ENCODE assay signal across 8 cellular contexts in the genomic region with DNA sequence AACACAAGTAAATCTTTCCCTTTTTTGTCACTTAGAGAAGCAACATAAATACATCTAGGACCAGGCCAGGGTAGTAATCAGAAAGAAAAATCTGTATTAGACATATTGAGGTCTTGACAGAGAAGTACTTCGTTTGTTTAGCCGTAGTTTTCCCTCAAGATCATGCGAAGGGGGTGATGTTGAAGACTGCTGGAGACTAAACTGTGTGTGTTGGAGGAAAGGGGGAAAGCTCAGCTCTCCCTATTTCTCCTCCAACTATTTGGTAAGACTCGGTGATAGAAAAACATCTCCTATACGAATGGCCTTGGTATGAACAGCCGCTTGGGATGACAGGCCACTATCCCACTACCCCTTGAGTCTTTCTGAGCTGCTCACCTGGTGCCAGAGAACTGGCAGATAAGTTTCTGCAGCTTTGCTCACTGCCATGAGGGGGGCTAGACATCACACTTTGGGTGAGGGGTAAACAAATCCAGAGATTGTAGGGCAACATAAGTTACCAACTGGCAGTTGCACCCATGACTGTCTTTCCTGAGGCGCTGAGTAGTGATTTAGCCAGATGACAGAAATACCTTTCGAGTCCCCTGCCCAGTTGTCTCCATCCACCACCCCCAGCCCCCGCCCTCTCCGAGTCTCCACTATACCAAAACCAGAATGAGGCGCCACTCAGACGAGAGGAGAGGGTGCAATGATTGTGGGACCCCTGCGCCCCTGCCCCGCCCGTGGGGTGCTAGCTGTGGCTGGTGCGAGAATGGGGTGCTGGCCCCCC. TPM values are rescaled to one million over a fixed set of nuclear protein-coding genes. Genes with fewer than 3 reads are reported as not detected.
A peak's percentile ranks its signal among the peaks of the same experiment; 100 is the strongest.
DNase-seq lines count a peak whose midpoint lies in the region; ATAC-seq and TF ChIP-seq lines count a peak whose summit lies in the region.

No MANE protein-coding gene starts in this region.

- H3K9me3 ChIP-seq in heart right ventricle (no peaks in the 10 kb centered on the region), ascending aorta (no peaks in the 10 kb centered on the region), lower lobe of right lung (no peaks in the 10 kb centered on the region)

- DNase-seq in heart right ventricle: no peak
- no peak for DNase-seq in cardiac septum (ENCODE audit: low spot score)
- peak in 1 of 2 donors; percentile 57 for DNase-seq in ascending aorta (ENCODE audit: low spot score in 2 of 2)
- no peak for DNase-seq in lower lobe of right lung
- no peak for DNase-seq in NCI-H2196 (lab: John Stamatoyannopoulos, UW; ENCODE audit: unreplicated experiment)
- no peak for DNase-seq in NCI-H1694 treated with DMSO at 0.1 percent for 48 hours (lab: John Stamatoyannopoulos, UW)

- intact Hi-C loops in heart right ventricle (cut with DNase I): loop anchor here in 7 of 10 donors (1.0 to 10.0 kb wide), 7 partner anchors 24 to 145 kb away; a partner anchor contains a TSS
- intact Hi-C loops in cardiac septum (cut with DNase I): loop anchor here (5.0 kb wide), 1 partner anchor 63 kb away; a partner anchor contains a TSS
- intact Hi-C loops in ascending aorta (cut with DNase I): loop anchor here (1.0 to 5.0 kb wide), 4 partner anchors 24 to 132 kb away; a partner anchor contains a TSS
- intact Hi-C loops in lower lobe of right lung (cut with DNase I): no loop called here

- peak overlapping the region in 9 of 10 donors; percentile 80 to 93 (median 87) for H3K27ac ChIP-seq in heart right ventricle
- H3K27ac ChIP-seq in ascending aorta: peak overlapping the region; percentile 68 to 86
- H3K27ac ChIP-seq in lower lobe of right lung: peak overlapping the region; percentile 93
- peak overlapping the region; percentile 63 for H3K27ac ChIP-seq in urinary bladder (ENCODE audit: low read depth)

- WGBS in heart right ventricle, 2 donors: 22 to 26% methylated on average over 16 of the region's 16 CpGs
- WGBS in urinary bladder: 14% methylated on average over 16 of the region's 16 CpGs

- TF ChIP-seq CTCF in heart right ventricle (IDR thresholded peaks at IDR 0.05) (no peak), ascending aorta (IDR thresholded peaks at IDR 0.05) (no peak), lower lobe of right lung (IDR thresholded peaks at IDR 0.05) (no peak)

- H3K4me1 ChIP-seq in heart right ventricle (peaks cover 4 to 50% (median 21%) of the 10 kb centered on the region in 9 donors), ascending aorta (peaks cover 0 to 20% of the 10 kb centered on the region in 2 donors), lower lobe of right lung (peaks cover 40% of the 10 kb centered on the region), urinary bladder (ENCODE audit: insufficient read depth) (no peaks in the 10 kb centered on the region)

- H3K27me3 ChIP-seq in heart right ventricle: no peaks in the 10 kb centered on the region
- no peaks in the 10 kb centered on the region for H3K27me3 ChIP-seq in ascending aorta
- no peaks in the 10 kb centered on the region for H3K27me3 ChIP-seq in lower lobe of right lung (ENCODE audit: low read depth)

- H3K4me3 ChIP-seq in heart right ventricle (peak overlapping the region; percentile 60 to 78 (median 72)), ascending aorta (peak overlapping the region; percentile 79 to 91), lower lobe of right lung (peak overlapping the region; percentile 87), urinary bladder (ENCODE audit: low read depth, low read length) (peak overlapping the region; percentile 72)

- no peak for ATAC-seq in heart right ventricle
- no peak for ATAC-seq in lower lobe of right lung
- ATAC-seq in GM18870 (IDR thresholded peaks at IDR 0.05; ENCODE audit: unreplicated experiment): no peak

- H3K36me3 ChIP-seq in heart right ventricle (peaks cover 0 to 19% (median 5%) of the 10 kb centered on the region in 9 donors), ascending aorta (peaks cover 8 to 12% of the 10 kb centered on the region in 2 donors), lower lobe of right lung (peaks cover 26% of the 10 kb centered on the region), urinary bladder (ENCODE audit: insufficient read depth) (no peaks in the 10 kb centered on the region)

RNA-seq across cellular contexts. Expression of a gene that starts 0.7 kb away (rescaled TPM):
- 1 to 10 TPM; 1.4 to 6.1 (median 3.0) TPM for total RNA-seq in heart right ventricle
- polyA plus RNA-seq in heart right ventricle: 10 to 100 TPM in 1 of 2 donors, 1 to 10 TPM in 1; 2.7 to 10.2 TPM
- 4.1 TPM for total RNA-seq in cardiac septum
- 17.1 TPM for total RNA-seq in ascending aorta
- total RNA-seq in lower lobe of right lung: 6.8 TPM
- 11.5 TPM for total RNA-seq in urinary bladder
- 16.7 TPM for polyA plus RNA-seq in urinary bladder

RNA-seq across cellular contexts. Expression of a gene that starts 17.9 kb away (rescaled TPM):
- total RNA-seq in heart right ventricle (10 to 100 TPM; 14.8 to 57.5 (median 17.8) TPM), cardiac septum (17.2 TPM), ascending aorta (16.8 TPM), lower lobe of right lung (32.4 TPM), urinary bladder (11.1 TPM)
- polyA plus RNA-seq in heart right ventricle (10 to 100 TPM in 1 of 2 donors, 1 to 10 TPM in 1; 7.9 to 16.7 TPM), urinary bladder (21.8 TPM)

RNA-seq across cellular contexts. Expression of a gene that starts 23.3 kb away (rescaled TPM):
- total RNA-seq in heart right ventricle: 100 to 1,000 TPM; 232 to 300 (median 255) TPM
- polyA plus RNA-seq in heart right ventricle: 100 to 1,000 TPM; 123 to 181 TPM
- 174 TPM for total RNA-seq in cardiac septum
- total RNA-seq in ascending aorta: 112 TPM
- total RNA-seq in lower lobe of right lung: 121 TPM
- 77.0 TPM for total RNA-seq in urinary bladder
- 85.6 TPM for polyA plus RNA-seq in urinary bladder

RNA-seq across cellular contexts. Expression of a gene that starts 24.1 kb away (rescaled TPM):
- total RNA-seq in heart right ventricle (10 to 100 TPM in 8 of 10 donors, 1 to 10 TPM in 2; 8.4 to 18.8 (median 13.1) TPM), cardiac septum (12.0 TPM), ascending aorta (11.7 TPM), lower lobe of right lung (32.0 TPM), urinary bladder (30.2 TPM)
- polyA plus RNA-seq in heart right ventricle (1 to 10 TPM; 5.4 to 5.8 TPM), urinary bladder (19.0 TPM)

RNA-seq across cellular contexts. Expression of a gene that starts 25.0 kb away (rescaled TPM):
- total RNA-seq in heart right ventricle (1 to 10 TPM in 1 of 10 donors, under 1 TPM in 3, not detected in 6; 0.30 to 3.4 (median 0.32) TPM), cardiac septum (not detected), ascending aorta (not detected), lower lobe of right lung (2.3 TPM), urinary bladder (0.26 TPM)
- polyA plus RNA-seq in heart right ventricle (under 1 TPM; 0.28 to 0.59 TPM), urinary bladder (1.7 TPM)
